8 cellular contexts compared by ENCODE assay signal in the genomic region with DNA sequence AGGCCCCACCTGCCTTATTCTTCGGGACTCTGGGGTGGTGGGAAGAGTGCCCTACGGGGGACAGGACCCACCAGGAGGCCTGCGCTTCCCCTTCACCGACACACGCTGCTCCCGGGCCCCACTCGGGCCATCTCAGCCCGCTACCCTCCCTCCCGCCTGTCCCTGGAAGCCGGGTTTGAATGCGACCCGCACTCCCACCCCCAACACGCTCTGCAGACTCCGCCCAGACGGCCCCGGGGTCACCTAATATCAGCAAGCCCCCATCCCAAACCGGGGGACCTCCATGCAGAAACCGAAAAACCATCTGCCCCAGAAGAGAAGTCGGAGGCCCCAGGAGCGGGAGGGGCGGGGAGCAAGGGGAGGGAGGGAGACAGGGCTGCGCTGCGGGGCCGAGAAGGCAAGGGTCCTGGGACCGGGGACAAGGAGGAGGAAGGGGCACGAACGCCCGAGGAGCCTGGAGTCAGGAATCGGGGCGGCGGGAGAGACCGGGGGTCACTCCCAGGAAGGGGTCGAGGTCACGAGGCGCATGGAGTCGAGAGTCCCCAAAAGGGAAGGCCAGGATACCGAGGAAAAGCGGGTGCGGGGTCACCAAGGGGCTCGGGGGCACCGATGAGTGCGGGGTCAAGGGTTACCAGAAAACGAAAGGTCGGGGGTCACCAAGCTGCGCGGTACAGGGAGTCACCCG. TPM values are rescaled to one million over a fixed set of nuclear protein-coding genes. Genes with fewer than 3 reads are reported as not detected.
A peak's percentile ranks its signal among the peaks of the same experiment; 100 is the strongest.
DNase-seq lines count a peak whose midpoint lies in the region; ATAC-seq and TF ChIP-seq lines count a peak whose summit lies in the region.

No MANE protein-coding gene starts in this region.

- peaks cover 4% of the 10 kb centered on the region for H3K36me3 Mint-ChIP-seq in activated T-helper 2 cell treated with anti-CD3 and anti-CD28 coated beads, Interferon-gamma antibody, Interleukin-2, Interleukin-4, amounts not matched to agents 10 μg/mL and 5 μg/mL and 100 μg/mL, durations not matched to agents 14 hours and 24 hours and 36 hours (ENCODE audit: low read depth)

- peak overlapping the region; percentile 49 to 97 (median 87) for H3K4me3 ChIP-seq in sigmoid colon

- peak overlapping the region; percentile 88 for H3K4me3 Mint-ChIP-seq in activated T-helper 2 cell treated with anti-CD3 and anti-CD28 coated beads, Interferon-gamma antibody, Interleukin-2, Interleukin-4, amounts not matched to agents 10 μg/mL and 5 μg/mL and 100 μg/mL, durations not matched to agents 14 hours and 24 hours and 36 hours (ENCODE audit: low read depth)

- peak; percentile 33 for DNase-seq in stimulated activated CD4-positive, alpha-beta T cell treated with anti-CD3 and anti-CD28 coated beads, Interleukin-15, amount 100 ng/mL, for 24 hours
- no peak for DNase-seq in stimulated activated CD4-positive, alpha-beta T cell treated with anti-CD3 and anti-CD28 coated beads, Interleukin-4, amount 100 ng/mL, for 24 hours
- no peak for DNase-seq in activated T-helper 2 cell treated with anti-CD3 and anti-CD28 coated beads, Interferon-gamma antibody, Interleukin-2, Interleukin-4, amounts not matched to agents 10 μg/mL and 5 μg/mL and 100 μg/mL, durations not matched to agents 14 hours and 24 hours and 36 hours (ENCODE audit: low spot score)
- DNase-seq in left ventricle myocardium superior (peak; percentile 42), sigmoid colon (peak; percentile 73), GF-D8 (lab: John Stamatoyannopoulos, UW) (no peak), NCI-H345 treated with DMSO at 0.1 percent for 48 hours (lab: John Stamatoyannopoulos, UW; ENCODE audit: unreplicated experiment) (no peak), glomerular visceral epithelial cell (ENCODE audit: extremely low spot score) (no peak)

- no peaks in the 10 kb centered on the region for H3K27me3 Mint-ChIP-seq in activated T-helper 2 cell treated with anti-CD3 and anti-CD28 coated beads, Interferon-gamma antibody, Interleukin-2, Interleukin-4, amounts not matched to agents 10 μg/mL and 5 μg/mL and 100 μg/mL, durations not matched to agents 14 hours and 24 hours and 36 hours (ENCODE audit: low read depth)

- TF ChIP-seq CTCF in sigmoid colon (IDR thresholded peaks at IDR 0.05) = no peak

- H3K27ac Mint-ChIP-seq in activated T-helper 2 cell treated with anti-CD3 and anti-CD28 coated beads, Interferon-gamma antibody, Interleukin-2, Interleukin-4, amounts not matched to agents 10 μg/mL and 5 μg/mL and 100 μg/mL, durations not matched to agents 14 hours and 24 hours and 36 hours = peak overlapping the region; percentile 93

- H3K4me1 Mint-ChIP-seq in activated T-helper 2 cell treated with anti-CD3 and anti-CD28 coated beads, Interferon-gamma antibody, Interleukin-2, Interleukin-4, amounts not matched to agents 10 μg/mL and 5 μg/mL and 100 μg/mL, durations not matched to agents 14 hours and 24 hours and 36 hours (ENCODE audit: low read depth) = peaks cover 20% of the 10 kb centered on the region

- TF ChIP-seq EP300 in sigmoid colon (IDR thresholded peaks at IDR 0.05) = no peak

- H3K27me3 ChIP-seq in sigmoid colon = no peaks in the 10 kb centered on the region

- ATAC-seq in left ventricle myocardium superior = peak; percentile 13

- peak overlapping the region; percentile 82 to 99 (median 96) for H3K27ac ChIP-seq in sigmoid colon

- H3K9me3 ChIP-seq in sigmoid colon = no peaks in the 10 kb centered on the region

- H3K9me3 Mint-ChIP-seq in activated T-helper 2 cell treated with anti-CD3 and anti-CD28 coated beads, Interferon-gamma antibody, Interleukin-2, Interleukin-4, amounts not matched to agents 10 μg/mL and 5 μg/mL and 100 μg/mL, durations not matched to agents 14 hours and 24 hours and 36 hours = no peaks in the 10 kb centered on the region

- H3K4me1 ChIP-seq in sigmoid colon = peaks cover 0 to 58% (median 49%) of the 10 kb centered on the region in 4 donors

- no peaks in the 10 kb centered on the region for H3K36me3 ChIP-seq in sigmoid colon

- no peak for TF ChIP-seq POLR2A in sigmoid colon (IDR thresholded peaks at IDR 0.05)

- intact Hi-C loops in activated T-helper 2 cell treated with anti-CD3 and anti-CD28 coated beads, Interferon-gamma antibody, Interleukin-2, Interleukin-4, amounts not matched to agents 10 μg/mL and 5 μg/mL and 100 μg/mL, durations not matched to agents 14 hours and 24 hours and 36 hours (cut with micrococcal nuclease) = loop anchor here (5.0 kb wide), 1 partner anchor 41 kb away; no protein-coding TSS in a partner anchor
- intact Hi-C loops in left ventricle myocardium superior (cut with micrococcal nuclease) = no loop called here
- intact Hi-C loops in sigmoid colon (cut with DNase I) = loop anchor here (2.0 to 10.0 kb wide), 4 partner anchors 41 to 249 kb away; a partner anchor contains a TSS

- 1 to 5% methylated on average over 47 of the region's 47 CpGs for WGBS in sigmoid colon, 2 donors

RNA-seq across cellular contexts. Expression of a gene that starts 0.8 kb away (rescaled TPM):
- 82.8 and 87.0 TPM in 2 replicates for total RNA-seq in activated T-helper 2 cell treated with anti-CD3 and anti-CD28 coated beads, Interferon-gamma antibody, Interleukin-2, Interleukin-4, amounts not matched to agents 10 μg/mL and 5 μg/mL and 100 μg/mL, durations not matched to agents 14 hours and 24 hours and 36 hours
- total RNA-seq in left ventricle myocardium superior (18.7 TPM), sigmoid colon (10 to 100 TPM in 3 of 4 donors, 1 to 10 TPM in 1; 6.8 to 91.9 (median 14.7) TPM)
- polyA plus RNA-seq in sigmoid colon = 10 to 100 TPM; 11.4 to 75.0 (median 14.8) TPM

RNA-seq across cellular contexts. Expression of a gene that starts 32.3 kb away (rescaled TPM):
- 65.7 and 71.1 TPM in 2 replicates for total RNA-seq in activated T-helper 2 cell treated with anti-CD3 and anti-CD28 coated beads, Interferon-gamma antibody, Interleukin-2, Interleukin-4, amounts not matched to agents 10 μg/mL and 5 μg/mL and 100 μg/mL, durations not matched to agents 14 hours and 24 hours and 36 hours
- total RNA-seq in left ventricle myocardium superior (66.2 TPM), sigmoid colon (10 to 100 TPM; 36.4 to 51.0 (median 42.7) TPM)
- polyA plus RNA-seq in sigmoid colon = 10 to 100 TPM; 31.2 to 86.5 (median 41.8) TPM

Comparison
In these comparisons a context has a peak if more than half of its experiments do, and no peak if none do; other contexts are left out.
1. DNase-seq: peak in stimulated activated CD4-positive, alpha-beta T cell treated with anti-CD3 and anti-CD28 coated beads, Interleukin-15, amount 100 ng/mL, for 24 hours (single experiment), left ventricle myocardium superior (single experiment) and sigmoid colon (single experiment); none in stimulated activated CD4-positive, alpha-beta T cell treated with anti-CD3 and anti-CD28 coated beads, Interleukin-4, amount 100 ng/mL, for 24 hours (single experiment), activated T-helper 2 cell treated with anti-CD3 and anti-CD28 coated beads, Interferon-gamma antibody, Interleukin-2, Interleukin-4, amounts not matched to agents 10 μg/mL and 5 μg/mL and 100 μg/mL, durations not matched to agents 14 hours and 24 hours and 36 hours (single experiment), GF-D8 (single experiment), NCI-H345 treated with DMSO at 0.1 percent for 48 hours (single experiment) and glomerular visceral epithelial cell (single experiment).